ENCODE assay signal across 1 cellular context in genomic region chr17:57944796-57945362, GRCh38.
TF ChIP-seq lines count a peak whose summit lies in the region.

No MANE protein-coding gene starts in this region.

TF ChIP-seq in GM23338, 12 proteins besides CTCF, POLR2A, EP300 and RAD21:
- no peak for TF ChIP-seq STAT1 (IDR thresholded peaks at IDR 0.05; ENCODE audit: unreplicated experiment)
TF ChIP-seq in GM23338: peak in this region for 0.
